Comparison of ENCODE assay signal across 1 cellular context in genomic region chrX:51905711-51906110, GRCh38.
A peak's percentile ranks its signal among the peaks of the same experiment; 100 is the strongest.
TF ChIP-seq lines count a peak whose summit lies in the region.

No MANE protein-coding gene starts in this region.

TF ChIP-seq in HepG2, 621 proteins besides CTCF, POLR2A, EP300 and RAD21 (continued from another document):
- TF ChIP-seq ZNF362 (CRISPR knock-in tag; IDR thresholded peaks at IDR 0.05; ENCODE audit: borderline replicate concordance), result no peak
- TF ChIP-seq ELF3 (CRISPR knock-in tag; IDR thresholded peaks at IDR 0.05), result no peak
- TF ChIP-seq, protein P1, sequence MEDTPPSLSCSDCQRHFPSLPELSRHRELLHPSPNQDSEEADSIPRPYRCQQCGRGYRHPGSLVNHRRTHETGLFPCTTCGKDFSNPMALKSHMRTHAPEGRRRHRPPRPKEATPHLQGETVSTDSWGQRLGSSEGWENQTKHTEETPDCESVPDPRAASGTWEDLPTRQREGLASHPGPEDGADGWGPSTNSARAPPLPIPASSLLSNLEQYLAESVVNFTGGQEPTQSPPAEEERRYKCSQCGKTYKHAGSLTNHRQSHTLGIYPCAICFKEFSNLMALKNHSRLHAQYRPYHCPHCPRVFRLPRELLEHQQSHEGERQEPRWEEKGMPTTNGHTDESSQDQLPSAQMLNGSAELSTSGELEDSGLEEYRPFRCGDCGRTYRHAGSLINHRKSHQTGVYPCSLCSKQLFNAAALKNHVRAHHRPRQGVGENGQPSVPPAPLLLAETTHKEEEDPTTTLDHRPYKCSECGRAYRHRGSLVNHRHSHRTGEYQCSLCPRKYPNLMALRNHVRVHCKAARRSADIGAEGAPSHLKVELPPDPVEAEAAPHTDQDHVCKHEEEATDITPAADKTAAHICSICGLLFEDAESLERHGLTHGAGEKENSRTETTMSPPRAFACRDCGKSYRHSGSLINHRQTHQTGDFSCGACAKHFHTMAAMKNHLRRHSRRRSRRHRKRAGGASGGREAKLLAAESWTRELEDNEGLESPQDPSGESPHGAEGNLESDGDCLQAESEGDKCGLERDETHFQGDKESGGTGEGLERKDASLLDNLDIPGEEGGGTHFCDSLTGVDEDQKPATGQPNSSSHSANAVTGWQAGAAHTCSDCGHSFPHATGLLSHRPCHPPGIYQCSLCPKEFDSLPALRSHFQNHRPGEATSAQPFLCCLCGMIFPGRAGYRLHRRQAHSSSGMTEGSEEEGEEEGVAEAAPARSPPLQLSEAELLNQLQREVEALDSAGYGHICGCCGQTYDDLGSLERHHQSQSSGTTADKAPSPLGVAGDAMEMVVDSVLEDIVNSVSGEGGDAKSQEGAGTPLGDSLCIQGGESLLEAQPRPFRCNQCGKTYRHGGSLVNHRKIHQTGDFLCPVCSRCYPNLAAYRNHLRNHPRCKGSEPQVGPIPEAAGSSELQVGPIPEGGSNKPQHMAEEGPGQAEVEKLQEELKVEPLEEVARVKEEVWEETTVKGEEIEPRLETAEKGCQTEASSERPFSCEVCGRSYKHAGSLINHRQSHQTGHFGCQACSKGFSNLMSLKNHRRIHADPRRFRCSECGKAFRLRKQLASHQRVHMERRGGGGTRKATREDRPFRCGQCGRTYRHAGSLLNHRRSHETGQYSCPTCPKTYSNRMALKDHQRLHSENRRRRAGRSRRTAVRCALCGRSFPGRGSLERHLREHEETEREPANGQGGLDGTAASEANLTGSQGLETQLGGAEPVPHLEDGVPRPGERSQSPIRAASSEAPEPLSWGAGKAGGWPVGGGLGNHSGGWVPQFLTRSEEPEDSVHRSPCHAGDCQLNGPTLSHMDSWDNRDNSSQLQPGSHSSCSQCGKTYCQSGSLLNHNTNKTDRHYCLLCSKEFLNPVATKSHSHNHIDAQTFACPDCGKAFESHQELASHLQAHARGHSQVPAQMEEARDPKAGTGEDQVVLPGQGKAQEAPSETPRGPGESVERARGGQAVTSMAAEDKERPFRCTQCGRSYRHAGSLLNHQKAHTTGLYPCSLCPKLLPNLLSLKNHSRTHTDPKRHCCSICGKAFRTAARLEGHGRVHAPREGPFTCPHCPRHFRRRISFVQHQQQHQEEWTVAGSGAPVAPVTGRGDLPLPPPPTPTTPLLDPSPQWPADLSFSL (CRISPR knock-in tag; IDR thresholded peaks at IDR 0.05), result no peak
- TF ChIP-seq MAFF (IDR thresholded peaks at IDR 0.05; ENCODE audit: low read depth, low read length), result peak; percentile 60
- TF ChIP-seq ZFP36 (IDR thresholded peaks at IDR 0.05; ENCODE audit: borderline replicate concordance, low read depth, low read length, partially characterized antibody), result no peak
- TF ChIP-seq MAFK (conservative IDR thresholded peaks at IDR 0.05 in 1 of 2, IDR thresholded peaks at IDR 0.05 in 1 of 2; ENCODE audit: low read length in 2 of 2), result peak; percentile 62 to 75
TF ChIP-seq in HepG2: peak in this region for 2.
